1 cellular context compared by ENCODE assay signal in genomic region chr4:76260571-76260970, GRCh38.
TF ChIP-seq lines count a peak whose summit lies in the region.

No MANE protein-coding gene starts in this region.

TF ChIP-seq in liver, 16 proteins besides CTCF, POLR2A, EP300 and RAD21 (continued from another document):
- TF ChIP-seq NR2F2 (IDR thresholded peaks at IDR 0.05) = no peak
